Comparison of ENCODE assay signal across 10 cellular contexts in the genomic region with DNA sequence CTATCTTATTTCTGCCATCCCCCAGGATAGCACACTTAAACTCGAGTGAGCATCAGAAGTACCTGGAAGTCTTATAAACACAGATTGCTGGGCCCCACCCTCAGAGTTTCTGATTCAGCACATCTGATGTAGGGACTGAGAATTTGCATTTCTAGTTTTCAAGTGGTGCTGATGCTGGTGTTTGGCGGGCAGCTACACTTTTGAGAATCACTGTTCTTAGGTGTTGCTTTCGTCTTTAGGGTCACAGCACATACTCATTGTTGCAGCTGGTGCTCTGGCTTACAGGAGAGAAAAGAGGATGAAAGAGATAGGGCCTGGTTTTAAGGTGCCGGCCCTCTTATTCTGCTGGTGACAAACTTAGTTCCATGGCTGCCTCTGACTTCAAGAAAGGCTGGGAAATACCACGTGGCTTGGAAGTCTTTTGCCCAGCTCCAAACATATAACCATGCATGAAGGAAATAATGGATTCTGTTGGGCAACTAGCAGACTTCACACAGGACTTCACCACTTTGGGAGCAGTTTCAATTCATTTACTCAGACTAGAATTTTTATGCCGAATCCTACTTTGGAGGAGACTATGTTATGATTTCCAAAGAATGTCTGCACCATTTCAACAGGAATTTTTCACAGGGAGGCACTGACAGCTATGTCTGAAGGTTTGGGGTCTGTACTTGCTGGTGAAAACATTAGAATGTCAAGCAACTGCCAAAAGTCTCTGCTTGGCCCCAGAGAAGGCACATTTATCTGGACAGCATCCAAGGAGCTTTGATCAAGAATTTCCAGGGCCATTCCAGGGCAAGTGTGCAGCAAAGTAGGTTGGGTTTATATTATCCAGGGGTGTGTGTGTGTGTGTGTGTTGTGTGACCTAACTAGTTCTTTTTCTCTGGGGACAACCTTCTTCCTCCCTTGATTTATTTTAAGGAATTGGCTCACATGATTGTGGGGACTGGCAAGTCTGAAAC. TPM values are rescaled to one million over a fixed set of nuclear protein-coding genes. Genes with fewer than 3 reads are reported as not detected.
DNase-seq lines count a peak whose midpoint lies in the region; ATAC-seq and TF ChIP-seq lines count a peak whose summit lies in the region.
"Had no signal": no experiment of that assay in that cellular context is flagged by ENCODE, and none has a peak within 500 bp of the region (broad histone marks: within the 10 kb centered on the region; RNA-seq: fewer than 3 reads in every experiment).

No MANE protein-coding gene starts in this region.

- peak overlapping the region in 4 of 5 donors; percentile 9 to 71 (median 38) for H3K27ac ChIP-seq in stomach
- no peak overlapping the region for H3K27ac ChIP-seq in smooth muscle cell (ENCODE audit: low read depth)

- H3K36me3 ChIP-seq in stomach (no peaks in the 10 kb centered on the region), smooth muscle cell (ENCODE audit: low read depth) (no peaks in the 10 kb centered on the region)

- H3K79me2 ChIP-seq in smooth muscle cell (ENCODE audit: low read depth) = no peaks in the 10 kb centered on the region

- TF ChIP-seq EP300 in stomach (IDR thresholded peaks at IDR 0.05) = no peak

- H3F3A ChIP-seq in smooth muscle cell (ENCODE audit: low read depth) = no peaks in the 10 kb centered on the region

- H3K4me3 ChIP-seq in stomach (no peak overlapping the region), smooth muscle cell (no peak overlapping the region)

- no peak overlapping the region for H3K9ac ChIP-seq in smooth muscle cell (ENCODE audit: low read depth)

- no peak overlapping the region for H3K4me2 ChIP-seq in smooth muscle cell

- no peaks in the 10 kb centered on the region for H3K9me3 ChIP-seq in stomach
- H3K9me3 ChIP-seq in smooth muscle cell (replicated peaks; ENCODE audit: low read depth) = no peaks in the 10 kb centered on the region

- peak; percentile 83 for DNase-seq in fibroblast of gingiva (ENCODE audit: low read depth)
- no peak for DNase-seq in stomach
- DNase-seq in activated gamma-delta T cell (lab: John Stamatoyannopoulos, UW) = no peak
- DNase-seq in smooth muscle cell (lab: John Stamatoyannopoulos, UW; ENCODE audit: unreplicated experiment) = no peak
- no peak for DNase-seq in NCI-H748 treated with DMSO at 0.1 percent for 48 hours (lab: John Stamatoyannopoulos, UW)
- DNase-seq in NCI-H82 (lab: John Stamatoyannopoulos, UW) = no peak
- DNase-seq: stimulated activated CD4-positive, alpha-beta T cell treated with anti-CD3 and anti-CD28 coated beads, Interleukin-4, amount 100 ng/mL, for 1 hour had no signal

- peaks cover 8 to 59% (median 30%) of the 10 kb centered on the region in 4 donors for H3K4me1 ChIP-seq in stomach
- H3K4me1 ChIP-seq in smooth muscle cell (ENCODE audit: low read depth) = no peaks in the 10 kb centered on the region

- ATAC-seq in GM19468 (IDR thresholded peaks at IDR 0.05; ENCODE audit: extremely low read depth, unreplicated experiment) (peak; percentile 48), HG03280 (IDR thresholded peaks at IDR 0.05; ENCODE audit: unreplicated experiment) (peak; percentile 91)

- H3K27me3 ChIP-seq in stomach = no peaks in the 10 kb centered on the region
- no peaks in the 10 kb centered on the region for H3K27me3 ChIP-seq in smooth muscle cell (ENCODE audit: low read depth)

- no peak overlapping the region for H2AFZ ChIP-seq in smooth muscle cell (ENCODE audit: low read depth)

- 65 to 76% (median 72%) methylated on average over 6 of the region's 6 CpGs for WGBS in stomach, 5 donors
- 75% methylated on average over 6 of the region's 6 CpGs for WGBS in smooth muscle cell (ENCODE audit: low lambda C conversion rate)

- intact Hi-C loops in stomach (cut with DNase I; ENCODE audit: low total_unique reads) = no loop called here

- TF ChIP-seq CTCF in stomach (IDR thresholded peaks at IDR 0.05) (no peak), smooth muscle cell (IDR thresholded peaks at IDR 0.05; ENCODE audit: borderline replicate concordance, insufficient read depth, poor library complexity, severe bottlenecking) (no peak)

- no peaks in the 10 kb centered on the region for H4K20me1 ChIP-seq in smooth muscle cell (ENCODE audit: low read depth)

- TF ChIP-seq POLR2A in stomach (IDR thresholded peaks at IDR 0.05) = no peak

RNA-seq across cellular contexts. Expression of gene MINDY4, which starts 6.9 kb away (rescaled TPM):
- total RNA-seq in stomach (10 to 100 TPM in 2 of 5 donors, 1 to 10 TPM in 2, not detected in 1; 6.4 to 22.8 (median 9.2) TPM), smooth muscle cell (5.3 and 7.3 TPM in 2 replicates)
- polyA plus RNA-seq in stomach (1 to 10 TPM; 1.6 to 2.2 (median 1.7) TPM), smooth muscle cell (4.9 and 6.0 TPM in 2 replicates)

RNA-seq across cellular contexts. Expression of gene INMT, which starts 12.4 kb away (rescaled TPM):
- total RNA-seq in stomach (10 to 100 TPM in 2 of 5 donors, 1 to 10 TPM in 3; 1.8 to 27.2 (median 8.4) TPM), smooth muscle cell (1.2 and 4.0 TPM in 2 replicates)
- polyA plus RNA-seq in stomach (1 to 10 TPM; 3.2 to 7.2 (median 7.0) TPM), smooth muscle cell (2.3 and 2.4 TPM in 2 replicates)
- total RNA-seq: NCI-H460 had no signal
